In genomic region chr11:75782540-75783263, GRCh38 we compare ENCODE assay signal across 1 cellular context.
TF ChIP-seq lines count a peak whose summit lies in the region.

No MANE protein-coding gene starts in this region.

TF ChIP-seq in HepG2, 621 proteins besides CTCF, POLR2A, EP300 and RAD21 (continued from another document and continues in another):
- TF ChIP-seq AKNA (CRISPR knock-in tag; IDR thresholded peaks at IDR 0.05; ENCODE audit: borderline replicate concordance) = no peak
- TF ChIP-seq SKIL (CRISPR knock-in tag; IDR thresholded peaks at IDR 0.05; ENCODE audit: borderline replicate concordance) = no peak
- no peak for TF ChIP-seq GMEB2 (CRISPR knock-in tag; IDR thresholded peaks at IDR 0.05; ENCODE audit: low read depth)
- TF ChIP-seq SOX13 (IDR thresholded peaks at IDR 0.05) = no peak
- peak in 1 of 2 experiments; percentile 11; a peak in 1 of 4 replicates for TF ChIP-seq SOX13 (CRISPR knock-in tag; conservative IDR thresholded peaks at IDR 0.05 in 1 of 2, IDR thresholded peaks at IDR 0.05 in 1 of 2)
- TF ChIP-seq ZNF660 (CRISPR knock-in tag; IDR thresholded peaks at IDR 0.05; ENCODE audit: borderline replicate concordance, low read depth) = no peak
- no peak for TF ChIP-seq ZFP36L2 (CRISPR knock-in tag; IDR thresholded peaks at IDR 0.05)
- 0 out of 2 replicates have a peak, but pooled peaks have one; percentile 17 for TF ChIP-seq ZBTB26 (CRISPR knock-in tag; IDR thresholded peaks at IDR 0.05; ENCODE audit: borderline replicate concordance)
- peak; percentile 74 for TF ChIP-seq NFIC (IDR thresholded peaks at IDR 0.05; ENCODE audit: low read length)
- peak; percentile 95 for TF ChIP-seq ZNF121 (CRISPR knock-in tag; IDR thresholded peaks at IDR 0.05)
- TF ChIP-seq ZNF572 (CRISPR knock-in tag; IDR thresholded peaks at IDR 0.05) = 0 out of 2 replicates have a peak, but pooled peaks have one; percentile 21
- TF ChIP-seq SNAPC4 (CRISPR knock-in tag; IDR thresholded peaks at IDR 0.05) = no peak
- TF ChIP-seq BRF2 (CRISPR knock-in tag; IDR thresholded peaks at IDR 0.05) = 0 out of 2 replicates have a peak, but pooled peaks have one; percentile 18
- no peak for TF ChIP-seq SOX6 (IDR thresholded peaks at IDR 0.05)
- peak; percentile 44 for TF ChIP-seq SOX6 (CRISPR knock-in tag; IDR thresholded peaks at IDR 0.05)
- TF ChIP-seq HNF1B (CRISPR knock-in tag; IDR thresholded peaks at IDR 0.05) = 0 out of 2 replicates have a peak, but pooled peaks have one; percentile 26
- no peak for TF ChIP-seq HNRNPH1 (optimal IDR thresholded peaks at IDR 0.05; ENCODE audit: low read depth, low read length)
- no peak for TF ChIP-seq ZNF577 (CRISPR knock-in tag; IDR thresholded peaks at IDR 0.05; ENCODE audit: borderline replicate concordance, low read depth)
- peak; percentile 82 for TF ChIP-seq PHF21A (CRISPR knock-in tag; IDR thresholded peaks at IDR 0.05)
- peak; percentile 74 for TF ChIP-seq SP5 (CRISPR knock-in tag; IDR thresholded peaks at IDR 0.05; ENCODE audit: borderline replicate concordance, low read depth)
- TF ChIP-seq ASH2L (IDR thresholded peaks at IDR 0.05; ENCODE audit: insufficient read length, low read depth, low read length) = peak; percentile 69
- TF ChIP-seq RXRB (CRISPR knock-in tag; IDR thresholded peaks at IDR 0.05; ENCODE audit: borderline replicate concordance) = peak; percentile 41; the same call in 1 of the 2 replicates
- TF ChIP-seq SIN3A (IDR thresholded peaks at IDR 0.05; ENCODE audit: borderline replicate concordance, low read depth, low read length) = no peak
- TF ChIP-seq POLR2G (IDR thresholded peaks at IDR 0.05; ENCODE audit: low read depth, low read length) = peak; percentile 67
- TF ChIP-seq MYNN (CRISPR knock-in tag; IDR thresholded peaks at IDR 0.05; ENCODE audit: low read depth) = 0 out of 2 replicates have a peak, but pooled peaks have one; percentile 28
- TF ChIP-seq SAFB2 (CRISPR knock-in tag; IDR thresholded peaks at IDR 0.05; ENCODE audit: borderline replicate concordance, low read depth) = 0 out of 2 replicates have a peak, but pooled peaks have one; percentile 51
- TF ChIP-seq ZMYM3 (CRISPR knock-in tag; IDR thresholded peaks at IDR 0.05) = peak; percentile 73; the same call in 1 of the 2 replicates
- TF ChIP-seq CCDC6 (CRISPR knock-in tag; IDR thresholded peaks at IDR 0.05) = no peak; the same call in 1 of the 2 replicates
- TF ChIP-seq MIER3 (CRISPR knock-in tag; IDR thresholded peaks at IDR 0.05; ENCODE audit: borderline replicate concordance) = peak; percentile 27; the same call in 1 of the 2 replicates
- TF ChIP-seq SKI (IDR thresholded peaks at IDR 0.05; ENCODE audit: partially characterized antibody) = no peak
- peak; percentile 64 for TF ChIP-seq CREM (IDR thresholded peaks at IDR 0.05)
- no peak for TF ChIP-seq CREM (CRISPR knock-in tag; IDR thresholded peaks at IDR 0.05)
- TF ChIP-seq ZNF792 (CRISPR knock-in tag; IDR thresholded peaks at IDR 0.05) = peak; percentile 65; the same call in 1 of the 2 replicates
- peak; percentile 97 for TF ChIP-seq ZNF768 (CRISPR knock-in tag; IDR thresholded peaks at IDR 0.05)
- TF ChIP-seq TFE3 (CRISPR knock-in tag; IDR thresholded peaks at IDR 0.05) = peak; percentile 29; the same call in 1 of the 2 replicates
- TF ChIP-seq CEBPG (CRISPR knock-in tag; IDR thresholded peaks at IDR 0.05) = peak; percentile 23; the same call in 1 of the 2 replicates
- TF ChIP-seq MAX (IDR thresholded peaks at IDR 0.05) = peak; percentile 54; the same call in 1 of the 2 replicates
- TF ChIP-seq SALL1 (CRISPR knock-in tag; IDR thresholded peaks at IDR 0.05) = peak; percentile 77
- no peak for TF ChIP-seq BRCA1 (CRISPR knock-in tag; IDR thresholded peaks at IDR 0.05)
